In genomic region chr11:47249378-47249715, GRCh38 we compare ENCODE assay signal across 8 cellular contexts.
DNase-seq lines count a peak whose midpoint lies in the region; ATAC-seq lines count a peak whose summit lies in the region.

No MANE protein-coding gene starts in this region.

- peak overlapping the region; percentile 96 for H3K4me3 Mint-ChIP-seq in stimulated activated naive CD8-positive, alpha-beta T cell treated with anti-CD3 and anti-CD28 coated beads, Interleukin-15, Interleukin-2, amounts not matched to agents 100 ng/mL and 50 ng/mL, for 24 hours
- peak overlapping the region; percentile 99 for H3K4me3 Mint-ChIP-seq in central memory CD8-positive, alpha-beta T cell

- H3K4me1 ChIP-seq in mucosa of stomach (ENCODE audit: control insufficient read depth, insufficient read depth, low read length) = peaks cover 20% of the 10 kb centered on the region

- no peaks in the 10 kb centered on the region for H3K9me3 Mint-ChIP-seq in stimulated activated naive CD8-positive, alpha-beta T cell treated with anti-CD3 and anti-CD28 coated beads, Interleukin-15, Interleukin-2, amounts not matched to agents 100 ng/mL and 50 ng/mL, for 24 hours
- no peaks in the 10 kb centered on the region for H3K9me3 Mint-ChIP-seq in central memory CD8-positive, alpha-beta T cell

- H3K27ac Mint-ChIP-seq in stimulated activated naive CD8-positive, alpha-beta T cell treated with anti-CD3 and anti-CD28 coated beads, Interleukin-15, Interleukin-2, amounts not matched to agents 100 ng/mL and 50 ng/mL, for 24 hours = peak overlapping the region; percentile 97
- H3K27ac Mint-ChIP-seq in central memory CD8-positive, alpha-beta T cell (ENCODE audit: low read depth) = peak overlapping the region; percentile 98

- peak overlapping the region; percentile 81 for H3K9ac ChIP-seq in mucosa of stomach (ENCODE audit: low read length)

- H3K36me3 ChIP-seq in mucosa of stomach (ENCODE audit: control insufficient read depth, insufficient read depth, low read length) = peaks cover 7% of the 10 kb centered on the region

- no peaks in the 10 kb centered on the region for H3K9me3 ChIP-seq in mucosa of stomach (ENCODE audit: control insufficient read depth, low read length)

- peak overlapping the region; percentile 91 for H3K4me3 ChIP-seq in mucosa of stomach (ENCODE audit: low read length)

- H3K27me3 ChIP-seq in mucosa of stomach (ENCODE audit: control insufficient read depth, insufficient read depth, low read length) = no peaks in the 10 kb centered on the region

- H3K27me3 Mint-ChIP-seq in stimulated activated naive CD8-positive, alpha-beta T cell treated with anti-CD3 and anti-CD28 coated beads, Interleukin-15, Interleukin-2, amounts not matched to agents 100 ng/mL and 50 ng/mL, for 24 hours = no peaks in the 10 kb centered on the region
- no peaks in the 10 kb centered on the region for H3K27me3 Mint-ChIP-seq in central memory CD8-positive, alpha-beta T cell

- no peaks in the 10 kb centered on the region for H3K36me3 Mint-ChIP-seq in stimulated activated naive CD8-positive, alpha-beta T cell treated with anti-CD3 and anti-CD28 coated beads, Interleukin-15, Interleukin-2, amounts not matched to agents 100 ng/mL and 50 ng/mL, for 24 hours (ENCODE audit: low read depth)
- H3K36me3 Mint-ChIP-seq in central memory CD8-positive, alpha-beta T cell (ENCODE audit: insufficient read depth) = peaks cover 20% of the 10 kb centered on the region

- no peak for ATAC-seq in stimulated activated naive CD8-positive, alpha-beta T cell treated with anti-CD3 and anti-CD28 coated beads, Interleukin-15, Interleukin-2, amounts not matched to agents 100 U/mL and 50 U/mL, for 24 hours
- ATAC-seq in central memory CD8-positive, alpha-beta T cell (replicated peaks; ENCODE audit: extremely low read depth, poor library complexity, severe bottlenecking) = no peak
- ATAC-seq in HG03135 (IDR thresholded peaks at IDR 0.05; ENCODE audit: unreplicated experiment) = no peak
- no peak for ATAC-seq in GM19324 (IDR thresholded peaks at IDR 0.05; ENCODE audit: low FRiP score, unreplicated experiment)

- DNase-seq in stimulated activated naive CD8-positive, alpha-beta T cell treated with anti-CD3 and anti-CD28 coated beads, Interleukin-15, Interleukin-2, amounts not matched to agents 100 U/mL and 50 U/mL, for 24 hours = no peak
- no peak for DNase-seq in central memory CD8-positive, alpha-beta T cell (ENCODE audit: low spot score in 2 of 2)
- DNase-seq in cortex of kidney (lab: John Stamatoyannopoulos, UW) = no peak
- no peak for DNase-seq in HCEC 1CT

- peaks cover 28% of the 10 kb centered on the region for H3K4me1 Mint-ChIP-seq in stimulated activated naive CD8-positive, alpha-beta T cell treated with anti-CD3 and anti-CD28 coated beads, Interleukin-15, Interleukin-2, amounts not matched to agents 100 ng/mL and 50 ng/mL, for 24 hours (ENCODE audit: low read depth)
- peaks cover 19% of the 10 kb centered on the region for H3K4me1 Mint-ChIP-seq in central memory CD8-positive, alpha-beta T cell
